18 cellular contexts compared by ENCODE assay signal in the genomic region with DNA sequence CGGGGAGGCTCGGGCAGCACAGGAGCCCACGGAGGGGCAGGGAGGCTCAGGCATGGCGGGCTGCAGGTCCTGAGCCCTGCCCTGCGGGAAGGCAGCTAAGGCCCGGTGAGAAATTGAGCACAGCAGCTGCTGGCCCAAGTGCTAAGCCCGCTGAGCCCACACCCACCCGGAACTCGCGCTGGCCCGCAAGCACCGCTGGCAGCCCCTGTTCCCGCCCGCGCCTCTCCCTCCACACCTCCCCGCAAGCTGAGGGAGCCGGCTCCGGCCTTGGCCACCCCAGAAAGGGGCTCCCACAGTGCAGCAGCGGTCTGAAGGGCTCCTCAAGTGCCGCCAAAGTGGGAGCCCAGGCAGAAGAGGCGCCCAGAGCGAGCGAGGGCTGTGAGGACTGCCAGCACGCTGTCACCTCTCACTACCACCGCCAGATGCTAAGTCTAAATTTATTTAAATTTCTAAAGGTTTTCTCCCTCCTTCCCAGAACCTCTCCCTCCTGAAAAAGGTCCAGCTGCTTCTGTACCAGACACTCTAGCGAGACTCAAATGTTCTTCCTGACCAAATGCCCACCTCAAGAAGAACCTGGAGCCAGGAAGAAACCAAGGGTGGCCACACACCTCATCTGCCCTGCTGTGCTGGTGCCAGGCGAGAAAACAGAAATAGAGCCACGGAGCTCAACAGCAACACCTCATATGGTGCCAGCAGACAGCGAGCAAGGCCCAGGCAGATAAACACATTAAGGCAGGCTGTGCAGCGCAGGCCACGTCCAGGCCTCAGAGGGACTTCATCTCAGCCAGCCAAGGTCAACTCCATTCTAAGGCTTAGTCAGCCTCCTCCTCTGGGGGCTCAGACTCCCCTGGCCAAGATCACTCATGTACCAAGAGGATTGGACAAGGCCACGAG. TPM values are rescaled to one million over a fixed set of nuclear protein-coding genes. Genes with fewer than 3 reads are reported as not detected.
A peak's percentile ranks its signal among the peaks of the same experiment; 100 is the strongest.
DNase-seq lines count a peak whose midpoint lies in the region; ATAC-seq and TF ChIP-seq lines count a peak whose summit lies in the region.
"Had no signal": no experiment of that assay in that cellular context is flagged by ENCODE, and none has a peak within 500 bp of the region (broad histone marks: within the 10 kb centered on the region; RNA-seq: fewer than 3 reads in every experiment).

No MANE protein-coding gene starts in this region.

- H3K27me3 ChIP-seq in Panc1 (ENCODE audit: control insufficient read depth, insufficient read depth, low read length) (no peaks in the 10 kb centered on the region), esophagus muscularis mucosa (no peaks in the 10 kb centered on the region), neuronal stem cell (ENCODE audit: control insufficient read depth in 3 of 3, insufficient read depth in 3 of 3, low read depth in 1 of 3, low read length in 3 of 3) (no peaks in the 10 kb centered on the region), transverse colon (no peaks in the 10 kb centered on the region)
- H3K27me3 ChIP-seq: dorsolateral prefrontal cortex, ovary, testis had no signal

- no peak overlapping the region for H3K4me3 Mint-ChIP-seq in CD14-positive monocyte

- H3K79me1 ChIP-seq in neuronal stem cell (ENCODE audit: low read depth, low read length) = no peaks in the 10 kb centered on the region

- no peak overlapping the region for H2BK12ac ChIP-seq in neuronal stem cell (ENCODE audit: low read length)

- no peak overlapping the region for H4K91ac ChIP-seq in neuronal stem cell (ENCODE audit: low read depth, low read length, poor library complexity)

- no peak overlapping the region for H3K4ac ChIP-seq in neuronal stem cell (ENCODE audit: low read length)

- H2BK5ac ChIP-seq in neuronal stem cell (ENCODE audit: low read length) = no peak overlapping the region

- no peak overlapping the region for H4K8ac ChIP-seq in neuronal stem cell (ENCODE audit: low read depth, low read length)

- no peak overlapping the region for H2BK15ac ChIP-seq in neuronal stem cell (ENCODE audit: low read length)

- intact Hi-C loops in Panc1 (cut with micrococcal nuclease; ENCODE audit: unreplicated experiment) = no loop called here
- intact Hi-C loops in esophagus muscularis mucosa (cut with DNase I) = no loop called here
- intact Hi-C loops in transverse colon (cut with DNase I; ENCODE audit: low total_unique reads) = no loop called here
- intact Hi-C loops in CD14-positive monocyte (cut with micrococcal nuclease) = no loop called here

- H3K9me3 ChIP-seq in Panc1 (ENCODE audit: control insufficient read depth, insufficient read depth, low read depth, low read length) = no peaks in the 10 kb centered on the region
- H3K9me3 ChIP-seq in esophagus muscularis mucosa = no peaks in the 10 kb centered on the region
- H3K9me3 ChIP-seq in neuronal stem cell (replicated peaks in 1 of 2; ENCODE audit: control insufficient read depth in 2 of 2, insufficient read depth in 1 of 2, low read depth in 1 of 2, low read length in 2 of 2) = no peaks in the 10 kb centered on the region
- H3K9me3 ChIP-seq in transverse colon = no peaks in the 10 kb centered on the region
- H3K9me3 ChIP-seq: ovary, testis had no signal

- H3K14ac ChIP-seq in neuronal stem cell (ENCODE audit: low read length) = no peak overlapping the region

- H3K4me3 ChIP-seq in Panc1 (ENCODE audit: low read depth in 2 of 2, low read length in 2 of 2) (no peak overlapping the region), esophagus muscularis mucosa (no peak overlapping the region), neuronal stem cell (ENCODE audit: low read length in 2 of 2) (peak overlapping the region in 1 of 2 donors; percentile 31), transverse colon (no peak overlapping the region)
- H3K4me3 ChIP-seq: dorsolateral prefrontal cortex, ovary had no signal

- peaks cover 1 to 7% (median 2%) of the 10 kb centered on the region in 3 donors for H3K27me3 Mint-ChIP-seq in CD14-positive monocyte (ENCODE audit: low read depth in 3 of 3)

- peaks cover 23% of the 10 kb centered on the region for H3K4me1 Mint-ChIP-seq in CD14-positive monocyte

- H3K36me3 ChIP-seq in Panc1 (ENCODE audit: control insufficient read depth, insufficient read depth, low read length) (no peaks in the 10 kb centered on the region), esophagus muscularis mucosa (no peaks in the 10 kb centered on the region), neuronal stem cell (replicated peaks in 1 of 2; ENCODE audit: control insufficient read depth in 2 of 2, insufficient read depth in 2 of 2, low read length in 2 of 2) (no peaks in the 10 kb centered on the region), transverse colon (no peaks in the 10 kb centered on the region)
- H3K36me3 ChIP-seq: ovary had no signal

- DNase-seq in Panc1 (ENCODE audit: low read depth, low spot score) (no peak), esophagus muscularis mucosa (ENCODE audit: extremely low spot score) (no peak), neuronal stem cell (ENCODE audit: low spot score) (no peak), transverse colon (no peak), CD14-positive monocyte (ENCODE audit: low spot score) (no peak), DMS114 treated with DMSO at 0.1 percent for 48 hours (lab: John Stamatoyannopoulos, UW; ENCODE audit: unreplicated experiment) (no peak), A172 (ENCODE audit: low spot score) (no peak)
- DNase-seq: activated CD4-positive, CD25-positive, alpha-beta regulatory T cell treated with anti-CD3 and anti-CD28 coated beads, Interleukin-2, amount 50 U/mL, for 72 hours; activated naive CD4-positive, alpha-beta T cell; activated T-cell treated with anti-CD3 and anti-CD28 coated beads, Interleukin-2, amount 50 U/mL, for 1 hour; Kasumi-1; NCI-H1930; ovary; SIG-M5; stimulated activated CD4-positive, alpha-beta T cell treated with anti-CD3 and anti-CD28 coated beads, Interleukin-1b, Interleukin-23, amount 100 ng/mL, for 48 hours had no signal

- H3K23ac ChIP-seq in neuronal stem cell (ENCODE audit: low read depth, low read length, poor library complexity) = no peak overlapping the region

- H2BK120ac ChIP-seq in neuronal stem cell (ENCODE audit: low read depth, low read length) = no peak overlapping the region

- BruUV-seq in Panc1 (replicated peaks; lab: Mats Ljungman, UMichigan) = no TSS peak

- ATAC-seq in Panc1 = no peak

- TF ChIP-seq EP300 in esophagus muscularis mucosa (IDR thresholded peaks at IDR 0.05) (no peak), transverse colon (IDR thresholded peaks at IDR 0.05; ENCODE audit: low read depth) (no peak)

- WGBS in esophagus muscularis mucosa = 52% methylated on average over 9 of the region's 32 CpGs
- WGBS in neuronal stem cell (ENCODE audit: extremely low coverage in 2 of 2, insufficient read length in 2 of 2, insufficient replicate concordance in 1 of 2), 2 donors = no CpG with 5 or more reads among the region's 32 CpGs
- WGBS in transverse colon (ENCODE audit: low coverage in 1 of 2), 2 donors = 90% methylated on average over 26 of the region's 32 CpGs; no CpG with 5 or more reads in 1 of the 2 donors

- H3K27ac ChIP-seq in Panc1 (ENCODE audit: low read length) (peak overlapping the region; percentile 63), esophagus muscularis mucosa (replicated peaks in 1 of 4) (peak overlapping the region; percentile 84 to 91 (median 86)), neuronal stem cell (replicated peaks; ENCODE audit: low read length) (no peak overlapping the region), transverse colon (peak overlapping the region; percentile 17 to 83 (median 78))
- H3K27ac ChIP-seq: ovary, testis had no signal

- peak overlapping the region; percentile 41 for H2AK5ac ChIP-seq in neuronal stem cell (ENCODE audit: low read depth, low read length)

- peaks cover 63% of the 10 kb centered on the region for H3K4me1 ChIP-seq in Panc1 (ENCODE audit: control insufficient read depth, insufficient read depth, low read length)
- peaks cover 0 to 95% (median 83%) of the 10 kb centered on the region in 4 donors for H3K4me1 ChIP-seq in esophagus muscularis mucosa
- peaks cover 0 to 4% of the 10 kb centered on the region in 2 donors for H3K4me1 ChIP-seq in neuronal stem cell (ENCODE audit: control insufficient read depth in 2 of 2, insufficient read depth in 1 of 2, low read depth in 1 of 2, low read length in 2 of 2)
- H3K4me1 ChIP-seq in transverse colon = peaks cover 10 to 31% (median 24%) of the 10 kb centered on the region in 4 donors
- H3K4me1 ChIP-seq: testis had no signal

- TF ChIP-seq POLR2A in esophagus muscularis mucosa (IDR thresholded peaks at IDR 0.05; ENCODE audit: low read depth) (no peak), transverse colon (IDR thresholded peaks at IDR 0.05) (no peak)

- H2AFZ ChIP-seq in neuronal stem cell (ENCODE audit: low read length) = no peak overlapping the region

- H3K27ac Mint-ChIP-seq in CD14-positive monocyte = no peak overlapping the region

- H3K18ac ChIP-seq in neuronal stem cell (ENCODE audit: low read length) = no peak overlapping the region

- TF ChIP-seq CTCF in Panc1 (IDR thresholded peaks at IDR 0.05) = no peak
- no peak for TF ChIP-seq CTCF in esophagus muscularis mucosa (IDR thresholded peaks at IDR 0.05)
- TF ChIP-seq CTCF in transverse colon (IDR thresholded peaks at IDR 0.05) = no peak
- TF ChIP-seq CTCF in CD14-positive monocyte (IDR thresholded peaks at IDR 0.05) = no peak

- in situ Hi-C loops in Panc1 (cut with HindIII; ENCODE audit: low pct_unique_long_range_greater_than_20kb, low sequenced_read_pairs) (no loop called here), transverse colon (cut with MboI; ENCODE audit: low pct_ligation_motif_present in 1 of 4, low pct_unique_long_range_greater_than_20kb in 1 of 4, low sequenced_read_pairs in 3 of 4) (no loop called here)

- CTCF ChIA-PET in Panc1 (lab: Charles Lee) = no interaction called here

- no peak overlapping the region for H3K9ac ChIP-seq in neuronal stem cell (ENCODE audit: low read depth, low read length, poor library complexity)

- POLR2A ChIA-PET in Panc1 (lab: Charles Lee) = no interaction called here

- no peaks in the 10 kb centered on the region for H3K36me3 Mint-ChIP-seq in CD14-positive monocyte

- no peak overlapping the region for H3K4me2 ChIP-seq in neuronal stem cell (ENCODE audit: insufficient read depth, low read length, poor library complexity, severe bottlenecking)

- H3K9me3 Mint-ChIP-seq in CD14-positive monocyte = no peaks in the 10 kb centered on the region

RNA-seq across cellular contexts. Expression of a gene that starts 47.0 kb away (rescaled TPM):
- total RNA-seq in Panc1 (2021; ENCODE audit: unreplicated experiment) (91.9 TPM), esophagus muscularis mucosa (100 to 1,000 TPM; 146 to 300 (median 265) TPM), transverse colon (100 to 1,000 TPM in 2 of 4 donors, 10 to 100 TPM in 2; 68.4 to 170 (median 119) TPM)
- 75.5 TPM for polyA plus RNA-seq in Panc1 (2012; ENCODE audit: insufficient read length)
- polyA plus RNA-seq in neuronal stem cell (2013, experiment 1 of 2) = 1.8 TPM
- polyA plus RNA-seq in neuronal stem cell (2013, experiment 2 of 2) = 1.5 TPM
- 1 to 10 TPM in 1 of 2 donors, not detected in 1; 1.0 TPM for polyA plus RNA-seq in CD14-positive monocyte
- 38.5 and 50.7 TPM in 2 replicates for total RNA-seq in A172 (2014; rRNA removed; shearing (Covaris generic))
- total RNA-seq: lung microvascular endothelial cell had no signal
